8 cellular contexts compared by ENCODE assay signal in genomic region chrX:135520022-135520552, GRCh38. TPM values are rescaled to one million over a fixed set of nuclear protein-coding genes. Genes with fewer than 3 reads are reported as not detected.
DNase-seq lines count a peak whose midpoint lies in the region; ATAC-seq lines count a peak whose summit lies in the region.

No MANE protein-coding gene starts in this region.

- H3K9ac ChIP-seq in rectal smooth muscle tissue (ENCODE audit: low read length): no peak overlapping the region

- peak overlapping the region; percentile 98 for H3K4me3 Mint-ChIP-seq in activated CD4-positive, alpha-beta T cell treated with anti-CD3 and anti-CD28 coated beads, Interleukin-2, amount 10 ng/mL, durations not matched to agents 7 days and 5 days

- H3K9me3 Mint-ChIP-seq in activated CD4-positive, alpha-beta T cell treated with anti-CD3 and anti-CD28 coated beads, Interleukin-2, amount 10 ng/mL, durations not matched to agents 7 days and 5 days: no peaks in the 10 kb centered on the region

- no peaks in the 10 kb centered on the region for H3K27me3 Mint-ChIP-seq in activated CD4-positive, alpha-beta T cell treated with anti-CD3 and anti-CD28 coated beads, Interleukin-2, amount 10 ng/mL, durations not matched to agents 7 days and 5 days

- H3K36me3 ChIP-seq in rectal smooth muscle tissue (ENCODE audit: control insufficient read depth, insufficient read depth, low read length): no peaks in the 10 kb centered on the region

- peak overlapping the region; percentile 84 for H3K27ac ChIP-seq in rectal smooth muscle tissue (ENCODE audit: low read depth, low read length)

- peaks cover 22% of the 10 kb centered on the region for H3K36me3 Mint-ChIP-seq in activated CD4-positive, alpha-beta T cell treated with anti-CD3 and anti-CD28 coated beads, Interleukin-2, amount 10 ng/mL, durations not matched to agents 7 days and 5 days (ENCODE audit: low read depth)

- H3K4me1 ChIP-seq in rectal smooth muscle tissue (ENCODE audit: control insufficient read depth, insufficient read depth, low read length): no peaks in the 10 kb centered on the region

- no peak for DNase-seq in activated CD4-positive, alpha-beta T cell treated with anti-CD3 and anti-CD28 coated beads, Interleukin-2, amount 10 ng/mL, durations not matched to agents 7 days and 5 days
- no peak for DNase-seq in activated CD4-positive, alpha-beta T cell treated with anti-CD3 and anti-CD28 coated beads for 48 hours
- peak; percentile 3 for DNase-seq in RKO (ENCODE audit: low spot score)
- DNase-seq in fibroblast of gingiva (ENCODE audit: low read depth): peak; percentile 35
- DNase-seq in stimulated activated CD4-positive, alpha-beta T cell treated with anti-CD3 and anti-CD28 coated beads, Interleukin-2, amount 100 ng/mL, for 24 hours: no peak
- DNase-seq in SIG-M5 (lab: John Stamatoyannopoulos, UW): no peak

- H3K4me3 ChIP-seq in rectal smooth muscle tissue (ENCODE audit: low read length): peak overlapping the region; percentile 83

- POLR2A ChIA-PET in activated CD4-positive, alpha-beta T cell treated with anti-CD3 and anti-CD28 coated beads, Interleukin-2, amount 10 ng/mL, durations not matched to agents 7 days and 5 days (lab: Charles Lee): no interaction called here

- no peaks in the 10 kb centered on the region for H3K27me3 ChIP-seq in rectal smooth muscle tissue (ENCODE audit: control insufficient read depth, insufficient read depth, low read length)

- CTCF ChIA-PET in activated CD4-positive, alpha-beta T cell treated with anti-CD3 and anti-CD28 coated beads, Interleukin-2, amount 10 ng/mL, durations not matched to agents 7 days and 5 days (lab: Charles Lee): no interaction called here

- peaks cover 30% of the 10 kb centered on the region for H3K4me1 Mint-ChIP-seq in activated CD4-positive, alpha-beta T cell treated with anti-CD3 and anti-CD28 coated beads, Interleukin-2, amount 10 ng/mL, durations not matched to agents 7 days and 5 days

- no peak for ATAC-seq in GM18520 (IDR thresholded peaks at IDR 0.05; ENCODE audit: unreplicated experiment)

- peak overlapping the region; percentile 99 for H3K27ac Mint-ChIP-seq in activated CD4-positive, alpha-beta T cell treated with anti-CD3 and anti-CD28 coated beads, Interleukin-2, amount 10 ng/mL, durations not matched to agents 7 days and 5 days

RNA-seq across cellular contexts. Expression of gene INTS6L, which starts 0.4 kb away (rescaled TPM):
- 10 to 100 TPM; 30.1 to 32.5 TPM for total RNA-seq in activated CD4-positive, alpha-beta T cell treated with anti-CD3 and anti-CD28 coated beads, Interleukin-2, amount 10 ng/mL, durations not matched to agents 7 days and 5 days

Comparison
In these comparisons a context has a peak if more than half of its experiments do, and no peak if none do; other contexts are left out.
1. DNase-seq: peak in RKO (single experiment) and fibroblast of gingiva (single experiment); none in activated CD4-positive, alpha-beta T cell treated with anti-CD3 and anti-CD28 coated beads, Interleukin-2, amount 10 ng/mL, durations not matched to agents 7 days and 5 days (single experiment), activated CD4-positive, alpha-beta T cell treated with anti-CD3 and anti-CD28 coated beads for 48 hours (single experiment), stimulated activated CD4-positive, alpha-beta T cell treated with anti-CD3 and anti-CD28 coated beads, Interleukin-2, amount 100 ng/mL, for 24 hours (0 of 2) and SIG-M5 (single experiment).